ENCODE assay signal across 11 cellular contexts in genomic region chr4:793109-793861, GRCh38. TPM values are rescaled to one million over a fixed set of nuclear protein-coding genes. Genes with fewer than 3 reads are reported as not detected.
DNase-seq lines count a peak whose midpoint lies in the region; ATAC-seq and TF ChIP-seq lines count a peak whose summit lies in the region.
"Had no signal": no experiment of that assay in that cellular context is flagged by ENCODE, and none has a peak within 500 bp of the region (broad histone marks: within the 10 kb centered on the region; RNA-seq: fewer than 3 reads in every experiment).

No MANE protein-coding gene starts in this region.

- CTCF ChIA-PET in CD4-positive, alpha-beta T cell (lab: Charles Lee), result no interaction called here
- CTCF ChIA-PET in GM10248 (lab: Yijun Ruan, JAX), result interaction anchor here (1.0 to 1.5 kb wide), 3 partner anchors 9 to 52 kb away, joined by 3 to 4 read pairs (median 4); no protein-coding TSS in a partner anchor

- H2AFZ ChIP-seq in SU-DHL-6 (ENCODE audit: low read depth, low read length, severe bottlenecking), result no peak overlapping the region

- H3K9me3 ChIP-seq in CD4-positive, alpha-beta T cell (ENCODE audit: control insufficient read depth, low read length), result no peaks in the 10 kb centered on the region
- no peaks in the 10 kb centered on the region for H3K9me3 ChIP-seq in SU-DHL-6 (ENCODE audit: insufficient read depth, low read length)

- DNase-seq in CD4-positive, alpha-beta T cell, result no peak
- DNase-seq in G401 (ENCODE audit: low spot score), result peak; percentile 73
- DNase-seq in iPS-NIHi11 (ENCODE audit: low spot score), result peak; percentile 42
- no peak for DNase-seq in GM10248 (ENCODE audit: extremely low spot score)
- no peak for DNase-seq in SK-N-DZ (ENCODE audit: low spot score)
- no peak for DNase-seq in Kasumi-1 (lab: John Stamatoyannopoulos, UW)
- DNase-seq: NCI-H82; stimulated activated CD4-positive, alpha-beta T cell treated with anti-CD3 and anti-CD28 coated beads, Interleukin-2, amount 100 ng/mL, for 48 hours had no signal

- peak overlapping the region; percentile 81 for H3K27ac Mint-ChIP-seq in CD4-positive, alpha-beta T cell

- no peak overlapping the region for H3K27ac ChIP-seq in CD4-positive, alpha-beta T cell (ENCODE audit: low read depth, low read length)
- peak overlapping the region; percentile 88 for H3K27ac ChIP-seq in SU-DHL-6 (ENCODE audit: low read depth, low read length)

- H3K4me1 Mint-ChIP-seq in CD4-positive, alpha-beta T cell (ENCODE audit: low read depth), result peaks cover 23% of the 10 kb centered on the region

- H3F3A ChIP-seq in SU-DHL-6 (ENCODE audit: insufficient read depth), result peaks cover 32% of the 10 kb centered on the region

- H3K4me3 ChIP-seq in SU-DHL-6 (ENCODE audit: insufficient read depth, low read length, poor library complexity, severe bottlenecking), result peak overlapping the region; percentile 34

- TF ChIP-seq CTCF in CD4-positive, alpha-beta T cell (IDR thresholded peaks at IDR 0.05), result no peak
- no peak for TF ChIP-seq CTCF in SU-DHL-6 (IDR thresholded peaks at IDR 0.05; ENCODE audit: insufficient read depth, low read length, poor library complexity, severe bottlenecking)
- TF ChIP-seq CTCF in GM10248 (IDR thresholded peaks at IDR 0.05; ENCODE audit: control extremely low read depth, extremely low read depth, low read depth, missing control alignments), result no peak

- no peak for ATAC-seq in CD4-positive, alpha-beta T cell (ENCODE audit: poor library complexity)
- ATAC-seq in HG02623 (IDR thresholded peaks at IDR 0.05; ENCODE audit: unreplicated experiment), result no peak
- ATAC-seq: SK-N-SH treated with all-trans-retinoic acid at 6 μM for 48 hours had no signal

- H3K27me3 ChIP-seq in CD4-positive, alpha-beta T cell (ENCODE audit: control insufficient read depth, insufficient read depth, low read length), result peaks cover 40% of the 10 kb centered on the region
- H3K27me3 ChIP-seq in SU-DHL-6 (ENCODE audit: low read length), result no peaks in the 10 kb centered on the region

- no peaks in the 10 kb centered on the region for H3K9me3 Mint-ChIP-seq in CD4-positive, alpha-beta T cell

- H3K4me2 ChIP-seq in SU-DHL-6 (ENCODE audit: low read depth, low read length, poor library complexity, severe bottlenecking), result peak overlapping the region; percentile 74

- H3K36me3 Mint-ChIP-seq in CD4-positive, alpha-beta T cell (ENCODE audit: low read depth), result no peaks in the 10 kb centered on the region

- no peaks in the 10 kb centered on the region for H3K36me3 ChIP-seq in SU-DHL-6 (ENCODE audit: low read length)

- peaks cover 48% of the 10 kb centered on the region for H3K27me3 Mint-ChIP-seq in CD4-positive, alpha-beta T cell

- no peaks in the 10 kb centered on the region for H3K79me2 ChIP-seq in SU-DHL-6 (ENCODE audit: insufficient read depth, low read length)

- H4K20me1 ChIP-seq in SU-DHL-6 (ENCODE audit: low read depth, low read length), result no peaks in the 10 kb centered on the region

- intact Hi-C loops in CD4-positive, alpha-beta T cell (cut with DNase I, micrococcal nuclease), result no loop called here

- in situ Hi-C loops in G401 (cut with HindIII; ENCODE audit: low sequenced_read_pairs), result no loop called here

- POLR2A ChIA-PET in CD4-positive, alpha-beta T cell (lab: Charles Lee), result interaction anchor here (0.8 to 1.6 kb wide), 2 partner anchors 11 to 137 kb away, joined by 3 to 9 read pairs; no protein-coding TSS in a partner anchor
- POLR2A ChIA-PET in GM10248 (lab: Yijun Ruan, JAX), result interaction anchor here (1.8 kb wide), 1 partner anchor 12 kb away, joined by 6 read pairs; no protein-coding TSS in a partner anchor

- peak overlapping the region; percentile 81 for H3K4me3 Mint-ChIP-seq in CD4-positive, alpha-beta T cell

- no peaks in the 10 kb centered on the region for H3K9me2 ChIP-seq in SU-DHL-6 (replicated peaks; ENCODE audit: insufficient read depth, low read length)

- peak overlapping the region; percentile 49 for H3K9ac ChIP-seq in SU-DHL-6 (ENCODE audit: low read length)

RNA-seq across cellular contexts. Expression of gene CPLX1, which starts 32.6 kb away (rescaled TPM):
- total RNA-seq in CD4-positive, alpha-beta T cell, result 1 to 10 TPM; 1.5 TPM
- total RNA-seq in G401 (2014; rRNA removed; shearing (Covaris generic)), result 1.8 and 4.7 TPM in 2 replicates
- 14.2 and 15.1 TPM in 2 replicates for polyA plus RNA-seq in SK-N-DZ (2014; cell fraction: cytosol; rRNA removed)
- 9.1 and 13.0 TPM in 2 replicates for polyA plus RNA-seq in SK-N-DZ (2014; cell fraction: nucleus; rRNA removed)

Comparison
In these comparisons a context has a peak if more than half of its experiments do, and no peak if none do; other contexts are left out.
1. DNase-seq: peak in G401 (single experiment) and iPS-NIHi11 (single experiment); none in CD4-positive, alpha-beta T cell (0 of 10), GM10248 (single experiment), SK-N-DZ (single experiment) and Kasumi-1 (0 of 2).